Comparison of ENCODE assay signal across 33 cellular contexts in the genomic region with DNA sequence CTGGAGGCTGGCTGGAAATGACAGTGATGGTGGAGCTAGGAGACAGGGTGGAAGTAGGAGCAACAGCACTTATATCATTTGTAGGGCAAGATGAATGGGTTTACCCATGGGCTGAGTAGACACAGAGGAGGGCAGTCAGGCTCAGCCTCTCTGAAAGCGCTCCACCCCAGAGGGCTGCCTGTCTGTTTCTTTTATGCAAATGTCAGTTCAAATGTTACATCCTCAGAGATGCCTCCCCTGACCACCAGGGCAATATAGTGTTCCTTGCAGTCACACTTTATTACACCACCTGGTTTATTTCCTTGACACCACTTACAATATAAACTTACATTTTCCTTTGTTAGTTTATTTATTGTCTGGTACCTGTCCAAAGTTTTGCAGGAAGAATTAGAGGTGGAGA.
DNase-seq lines count a peak whose midpoint lies in the region; ATAC-seq and TF ChIP-seq lines count a peak whose summit lies in the region.
"Had no signal": no experiment of that assay in that cellular context is flagged by ENCODE, and none has a peak within 500 bp of the region (broad histone marks: within the 10 kb centered on the region; RNA-seq: fewer than 3 reads in every experiment).

No MANE protein-coding gene starts in this region.

- H2AFZ ChIP-seq in H9 (ENCODE audit: low read length), result no peak overlapping the region
- H2AFZ ChIP-seq in Karpas-422 (ENCODE audit: low read length), result no peak overlapping the region
- H2AFZ ChIP-seq: GM23248 had no signal

- no peaks in the 10 kb centered on the region for H3K36me3 Mint-ChIP-seq in H9 (ENCODE audit: insufficient read depth in 1 of 3, low read depth in 3 of 3)
- no peaks in the 10 kb centered on the region for H3K36me3 Mint-ChIP-seq in stimulated activated memory B cell treated with anti-CD40 and anti-IgM and Interleukin-4, amounts not matched to agents 10 μg/mL and 1 μg/mL and 100 μg/mL, for 72 hours
- H3K36me3 Mint-ChIP-seq: activated CD4-positive, alpha-beta memory T cell treated with anti-CD3 and anti-CD28 coated beads for 36 hours had no signal

- H3K14ac ChIP-seq in H9 (ENCODE audit: insufficient read depth, low read length), result no peak overlapping the region

- H3K79me1 ChIP-seq in H9 (ENCODE audit: insufficient read depth, low read depth, low read length, poor library complexity, severe bottlenecking), result no peaks in the 10 kb centered on the region

- H3K4me1 Mint-ChIP-seq in H9, result no peaks in the 10 kb centered on the region
- peaks cover 9% of the 10 kb centered on the region for H3K4me1 Mint-ChIP-seq in stimulated activated memory B cell treated with anti-CD40 and anti-IgM and Interleukin-4, amounts not matched to agents 10 μg/mL and 1 μg/mL and 100 μg/mL, for 72 hours
- H3K4me1 Mint-ChIP-seq: activated naive CD8-positive, alpha-beta T cell treated with anti-CD3 and anti-CD28 coated beads, Interleukin-2, amount 50 U/mL, for 24 hours; nephron had no signal

- peak; percentile 67 for ATAC-seq in GM18517 (IDR thresholded peaks at IDR 0.05; ENCODE audit: unreplicated experiment)
- peak; percentile 54 for ATAC-seq in stimulated activated memory B cell treated with anti-CD40 and anti-IgM and Interleukin-4, amounts not matched to agents 10 μg/mL and 1 μg/mL and 100 μg/mL, for 72 hours
- ATAC-seq: activated naive CD8-positive, alpha-beta T cell treated with anti-CD3 and anti-CD28 coated beads, Interleukin-2, amount 50 U/mL, for 24 hours; activated T-cell treated with anti-CD3 and anti-CD28 coated beads, Interleukin-2, amount 50 U/mL, for 72 hours; left cardiac atrium; mucosa of descending colon; SK-N-SH treated with all-trans-retinoic acid at 6 μM for 48 hours; T-helper 17 cell had no signal

- H3K9me3 ChIP-seq in H9 (ENCODE audit: control insufficient read depth, low read depth, low read length), result no peaks in the 10 kb centered on the region
- H3K9me3 ChIP-seq in Karpas-422 (ENCODE audit: low read length), result no peaks in the 10 kb centered on the region
- H3K9me3 ChIP-seq: mucosa of descending colon, sigmoid colon had no signal

- no peak overlapping the region for H3K23ac ChIP-seq in H9 (ENCODE audit: insufficient read length, low read depth, low read length)

- H2BK15ac ChIP-seq in H9 (ENCODE audit: low read depth, low read length), result no peak overlapping the region

- H3K27ac ChIP-seq in H9 (ENCODE audit: insufficient read length, low read depth, low read length) (no peak overlapping the region), Karpas-422 (ENCODE audit: low read length) (no peak overlapping the region)
- H3K27ac ChIP-seq: coronary artery, epithelial cell of prostate, GM23248, sigmoid colon, tibial nerve had no signal

- no peak overlapping the region for H4K5ac ChIP-seq in H9 (ENCODE audit: insufficient read length, low read depth, low read length)

- H3K4ac ChIP-seq in H9 (ENCODE audit: low read depth, low read length), result no peak overlapping the region

- no CpG with 5 or more reads among the region's 1 CpG for WGBS in H9 (ENCODE audit: extremely low coverage, insufficient read length, low lambda C conversion rate)

- no peak overlapping the region for H3T11ph ChIP-seq in H9 (ENCODE audit: low read length)

- H2BK20ac ChIP-seq in H9 (ENCODE audit: low read depth, low read length, poor library complexity, severe bottlenecking), result no peak overlapping the region

- no peaks in the 10 kb centered on the region for H3K9me3 Mint-ChIP-seq in H9
- H3K9me3 Mint-ChIP-seq in stimulated activated memory B cell treated with anti-CD40 and anti-IgM and Interleukin-4, amounts not matched to agents 10 μg/mL and 1 μg/mL and 100 μg/mL, for 72 hours, result no peaks in the 10 kb centered on the region
- H3K9me3 Mint-ChIP-seq: activated CD4-positive, alpha-beta memory T cell treated with anti-CD3 and anti-CD28 coated beads for 36 hours; activated naive CD8-positive, alpha-beta T cell treated with anti-CD3 and anti-CD28 coated beads, Interleukin-2, amount 50 U/mL, for 24 hours; activated T-cell treated with anti-CD3 and anti-CD28 coated beads, Interleukin-2, amount 50 U/mL, for 72 hours; nephron had no signal

- H3K56ac ChIP-seq in H9 (ENCODE audit: insufficient read length, low read depth, low read length), result no peak overlapping the region

- no peak overlapping the region for H3K9ac ChIP-seq in H9 (ENCODE audit: extremely low read depth, insufficient read length, low read length)
- no peak overlapping the region for H3K9ac ChIP-seq in Karpas-422 (ENCODE audit: low read length)
- H3K9ac ChIP-seq: GM23248 had no signal

- H3K9me2 ChIP-seq in Karpas-422 (replicated peaks; ENCODE audit: insufficient read depth, low read length), result no peaks in the 10 kb centered on the region

- no peaks in the 10 kb centered on the region for H3K36me3 ChIP-seq in Karpas-422 (ENCODE audit: insufficient read depth, low read length)
- H3K36me3 ChIP-seq: sigmoid colon, tibial nerve had no signal

- no peak overlapping the region for H3K4me3 ChIP-seq in Karpas-422 (ENCODE audit: low read length)
- H3K4me3 ChIP-seq: coronary artery, GM23248, lung, mucosa of descending colon, sigmoid colon, tibial nerve had no signal

- H4K20me1 ChIP-seq in H9 (ENCODE audit: control insufficient read depth, insufficient read depth, insufficient read length) (no peaks in the 10 kb centered on the region), Karpas-422 (ENCODE audit: insufficient read depth, low read depth, low read length) (no peaks in the 10 kb centered on the region)

- H3K4me2 ChIP-seq in H9 (ENCODE audit: insufficient read depth, insufficient read length, low read length) (no peak overlapping the region), Karpas-422 (ENCODE audit: low read depth, low read length, poor library complexity, severe bottlenecking) (no peak overlapping the region)

- no peak overlapping the region for H3K27ac Mint-ChIP-seq in H9
- no peak overlapping the region for H3K27ac Mint-ChIP-seq in stimulated activated memory B cell treated with anti-CD40 and anti-IgM and Interleukin-4, amounts not matched to agents 10 μg/mL and 1 μg/mL and 100 μg/mL, for 72 hours
- H3K27ac Mint-ChIP-seq: activated CD4-positive, alpha-beta memory T cell treated with anti-CD3 and anti-CD28 coated beads for 36 hours; activated naive CD8-positive, alpha-beta T cell treated with anti-CD3 and anti-CD28 coated beads, Interleukin-2, amount 50 U/mL, for 24 hours; activated T-cell treated with anti-CD3 and anti-CD28 coated beads, Interleukin-2, amount 50 U/mL, for 72 hours; nephron; T-helper 17 cell had no signal

- no peaks in the 10 kb centered on the region for H3K79me2 ChIP-seq in H9 (ENCODE audit: insufficient read depth, low read length)
- H3K79me2 ChIP-seq in Karpas-422 (ENCODE audit: low read length), result no peaks in the 10 kb centered on the region

- H2BK12ac ChIP-seq in H9 (ENCODE audit: insufficient read length, low read depth, low read length), result no peak overlapping the region

- H3K18ac ChIP-seq in H9 (ENCODE audit: insufficient read length, low read depth, low read length), result no peak overlapping the region

- H3K4me1 ChIP-seq in H9 (ENCODE audit: insufficient read depth, low read length) (no peaks in the 10 kb centered on the region), Karpas-422 (ENCODE audit: low read length) (no peaks in the 10 kb centered on the region)
- H3K4me1 ChIP-seq: sigmoid colon, tibial nerve had no signal

- no peaks in the 10 kb centered on the region for H3K23me2 ChIP-seq in H9 (ENCODE audit: insufficient read length, low read depth, low read length, poor library complexity, severe bottlenecking)

- H2AK5ac ChIP-seq in H9 (ENCODE audit: insufficient read length, low read length), result no peak overlapping the region

- DNase-seq in H9 (no peak), Karpas-422 (peak; percentile 42), NCI-H2227 treated with DMSO at 0.1 percent for 48 hours (lab: John Stamatoyannopoulos, UW) (no peak), SW 1271 (lab: John Stamatoyannopoulos, UW) (no peak), medulla oblongata (ENCODE audit: extremely low spot score) (no peak), DMS79 treated with DMSO at 0.1 percent for 48 hours (lab: John Stamatoyannopoulos, UW) (no peak)
- DNase-seq: activated CD4-positive, alpha-beta memory T cell treated with anti-CD3 and anti-CD28 coated beads for 36 hours; activated CD4-positive, CD25-positive, alpha-beta regulatory T cell treated with anti-CD3 and anti-CD28 coated beads, Interleukin-2, amount 50 U/mL, for 72 hours; activated naive CD4-positive, alpha-beta T cell; activated naive CD8-positive, alpha-beta T cell treated with anti-CD3 and anti-CD28 coated beads, Interleukin-2, amount 50 U/mL, for 24 hours; activated T-cell treated with anti-CD3 and anti-CD28 coated beads, Interleukin-2, amount 50 U/mL, for 72 hours; C1 segment of cervical spinal cord; DMS153; effector CD8-positive, alpha-beta T cell; GM23248; hypothalamus; left cardiac atrium; mucosa of descending colon; NCI-H1694; NCI-H2171 treated with DMSO at 0.1 percent for 48 hours; NCI-H524 treated with DMSO at 0.1 percent for 48 hours; sigmoid colon; stimulated activated CD4-positive, alpha-beta T cell treated with anti-CD3 and anti-CD28 coated beads, Interleukin-12 subunit alpha, Interleukin-12 subunit beta, amount 100 ng/mL, for 4 hours; stimulated activated CD4-positive, alpha-beta T cell treated with anti-CD3 and anti-CD28 coated beads, Interleukin-4, amount 100 ng/mL, for 1 hour; T-helper 17 cell had no signal

- H3K27me3 Mint-ChIP-seq in H9 (ENCODE audit: low read depth), result no peaks in the 10 kb centered on the region; the same call in 1 of the 2 replicates
- H3K27me3 Mint-ChIP-seq in stimulated activated memory B cell treated with anti-CD40 and anti-IgM and Interleukin-4, amounts not matched to agents 10 μg/mL and 1 μg/mL and 100 μg/mL, for 72 hours, result no peaks in the 10 kb centered on the region
- H3K27me3 Mint-ChIP-seq: activated CD4-positive, alpha-beta memory T cell treated with anti-CD3 and anti-CD28 coated beads for 36 hours had no signal

- no peak overlapping the region for H2BK5ac ChIP-seq in H9 (ENCODE audit: insufficient read length, low read length)

- no peak overlapping the region for H4K8ac ChIP-seq in H9 (replicated peaks; ENCODE audit: insufficient read length, low read depth, low read length)

- H3K4me3 Mint-ChIP-seq in H9, result no peak overlapping the region
- no peak overlapping the region for H3K4me3 Mint-ChIP-seq in stimulated activated memory B cell treated with anti-CD40 and anti-IgM and Interleukin-4, amounts not matched to agents 10 μg/mL and 1 μg/mL and 100 μg/mL, for 72 hours
- H3K4me3 Mint-ChIP-seq: activated CD4-positive, alpha-beta memory T cell treated with anti-CD3 and anti-CD28 coated beads for 36 hours; activated naive CD8-positive, alpha-beta T cell treated with anti-CD3 and anti-CD28 coated beads, Interleukin-2, amount 50 U/mL, for 24 hours; activated T-cell treated with anti-CD3 and anti-CD28 coated beads, Interleukin-2, amount 50 U/mL, for 72 hours; nephron; T-helper 17 cell had no signal

- no peaks in the 10 kb centered on the region for H3K27me3 ChIP-seq in H9 (ENCODE audit: insufficient read depth, low read length)
- H3K27me3 ChIP-seq in Karpas-422 (ENCODE audit: low read length), result no peaks in the 10 kb centered on the region
- H3K27me3 ChIP-seq: sigmoid colon, tibial nerve had no signal

- H4K91ac ChIP-seq in H9 (ENCODE audit: insufficient read length, low read depth, low read length), result no peak overlapping the region

- TF ChIP-seq CTCF in H9 (conservative IDR thresholded peaks at IDR 0.05), result peak; percentile 21; the same call in 2 of the 3 replicates

- no peak overlapping the region for H2BK120ac ChIP-seq in H9 (ENCODE audit: low read depth, low read length, poor library complexity, severe bottlenecking)
